ENCODE assay signal across 11 cellular contexts in the genomic region with DNA sequence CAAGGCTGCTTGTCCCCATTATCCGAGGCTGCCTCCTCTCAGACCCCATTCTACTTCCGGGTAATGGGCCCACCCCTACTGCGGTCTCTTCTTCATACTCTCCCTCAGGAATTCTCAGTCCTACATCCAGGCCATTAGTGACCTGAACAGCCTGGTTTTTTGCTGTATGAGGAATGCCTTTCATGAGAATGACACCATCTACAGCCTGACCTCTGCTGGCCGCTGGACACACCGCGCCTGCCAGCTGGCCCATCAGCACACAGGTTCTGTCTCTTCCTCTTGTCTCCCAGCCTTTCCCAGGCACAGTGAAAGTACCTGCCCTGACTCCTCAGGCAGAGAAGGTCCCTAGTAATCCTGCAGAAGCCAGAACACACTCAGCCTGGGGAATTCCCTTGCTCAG. TPM values are rescaled to one million over a fixed set of nuclear protein-coding genes. Genes with fewer than 3 reads are reported as not detected.
DNase-seq lines count a peak whose midpoint lies in the region; ATAC-seq, FAIRE-seq and TF ChIP-seq lines count a peak whose summit lies in the region.
"Not testable (repeated sequence)": the region's sequence is repeated elsewhere in the genome, so short reads cannot be mapped to it uniquely, and the experiment has no call there.
"Had no signal": no experiment of that assay in that cellular context is flagged by ENCODE, and none has a peak within 500 bp of the region (broad histone marks: within the 10 kb centered on the region; RNA-seq: fewer than 3 reads in every experiment).

No MANE protein-coding gene starts in this region.

- dilution Hi-C loops in endothelial cell of umbilical vein (cut with MboI; ENCODE audit: extremely low pct_ligation_motif_present, low sequenced_read_pairs) = not testable (repeated sequence)

- H3K27me3 Mint-ChIP-seq in WTC11 (ENCODE audit: low read depth) = peaks cover 14% of the 10 kb centered on the region

- DNase-seq in DMS53 (lab: John Stamatoyannopoulos, UW) = peak; percentile 53
- DNase-seq in H7 = peak; percentile 22
- DNase-seq in NCI-H510A treated with DMSO at 0.1 percent for 48 hours (lab: John Stamatoyannopoulos, UW) = peak; percentile 1
- DNase-seq in WTC11 (ENCODE audit: low spot score) = peak; percentile 51
- peak; percentile 7 for DNase-seq in endothelial cell of umbilical vein (ENCODE audit: low read depth, low spot score)
- peak; percentile 44 for DNase-seq in iPS-NIHi11 (ENCODE audit: low spot score)
- DNase-seq in myocyte (ENCODE audit: low read depth) = peak; percentile 5
- peak; percentile 48 for DNase-seq in upper lobe of right lung

- not testable (repeated sequence) for H4K20me1 ChIP-seq in endothelial cell of umbilical vein (replicated peaks; ENCODE audit: control insufficient read depth, extremely low read depth, insufficient read depth, low read length)

- CTCF ChIA-PET in WTC11 (lab: Charles Lee); endothelial cell of umbilical vein (lab: Charles Lee): not testable (repeated sequence)

- not testable (repeated sequence) for H3K27me3 ChIP-seq in H7 (ENCODE audit: control insufficient read depth, insufficient read depth, low read length); endothelial cell of umbilical vein (ENCODE audit: control insufficient read depth in 2 of 2, insufficient read depth in 2 of 2, low read length in 2 of 2); upper lobe of right lung

- H3K9me3 ChIP-seq in endothelial cell of umbilical vein (replicated peaks; ENCODE audit: control insufficient read depth, insufficient read depth, low read length); upper lobe of right lung: not testable (repeated sequence)

- not testable (repeated sequence) for H3K79me2 ChIP-seq in endothelial cell of umbilical vein (ENCODE audit: control insufficient read depth, insufficient read depth, low read length)

- POLR2A ChIA-PET in WTC11 (lab: Charles Lee); endothelial cell of umbilical vein (lab: Charles Lee): not testable (repeated sequence)

- not testable (repeated sequence) for H3K36me3 Mint-ChIP-seq in WTC11

- BruUV-seq in endothelial cell of umbilical vein (replicated peaks; lab: Mats Ljungman, UMichigan) = not testable (repeated sequence)

- ATAC-seq in WTC11 (peak; percentile 91), upper lobe of right lung (peak; percentile 74)

- not testable (repeated sequence) for H3K4me2 ChIP-seq in endothelial cell of umbilical vein (ENCODE audit: insufficient read depth, low read length)

- peak; percentile 15 for FAIRE-seq in endothelial cell of umbilical vein (lab: Jason Lieb, UNC)

- not testable (repeated sequence) for H3K4me3 Mint-ChIP-seq in WTC11

- H3K9ac ChIP-seq in endothelial cell of umbilical vein (replicated peaks; ENCODE audit: extremely low read depth, insufficient read depth, low read length) = not testable (repeated sequence)

- H3K4me1 Mint-ChIP-seq in WTC11 = not testable (repeated sequence)

- H3K4me3 ChIP-seq in H7 (ENCODE audit: insufficient read depth, low read depth, low read length); endothelial cell of umbilical vein (replicated peaks in 1 of 3; ENCODE audit: insufficient read depth in 1 of 3, low read depth in 1 of 3, low read length in 3 of 3); upper lobe of right lung: not testable (repeated sequence)

- not testable (repeated sequence) for TF ChIP-seq CTCF in WTC11 (IDR thresholded peaks at IDR 0.05)
- TF ChIP-seq CTCF in endothelial cell of umbilical vein (IDR thresholded peaks at IDR 0.05; ENCODE audit: extremely low read depth in 1 of 2, insufficient read depth in 1 of 2, low read depth in 1 of 2, low read length in 2 of 2) (peak in 1 of 2 donors; percentile 52), upper lobe of right lung (IDR thresholded peaks at IDR 0.05) (peak; percentile 42)

- H3K9me3 Mint-ChIP-seq in WTC11 = not testable (repeated sequence)

- H3K27ac Mint-ChIP-seq in WTC11 = not testable (repeated sequence)

- not testable (repeated sequence) for TF ChIP-seq POLR2A in endothelial cell of umbilical vein (IDR thresholded peaks at IDR 0.05; ENCODE audit: low read depth, low read length)

- not testable (repeated sequence) for H3K4me1 ChIP-seq in endothelial cell of umbilical vein (ENCODE audit: control insufficient read depth, extremely low read depth, insufficient read depth, low read length); upper lobe of right lung

- H3K27ac ChIP-seq in endothelial cell of umbilical vein (ENCODE audit: insufficient read depth, low read depth, low read length); upper lobe of right lung: not testable (repeated sequence)

- not testable (repeated sequence) for H2AFZ ChIP-seq in endothelial cell of umbilical vein (ENCODE audit: low read depth, low read length)

- intact Hi-C loops in endothelial cell of umbilical vein (cut with micrococcal nuclease); upper lobe of right lung (cut with DNase I): not testable (repeated sequence)

- H3K9me1 ChIP-seq in endothelial cell of umbilical vein (replicated peaks; ENCODE audit: control insufficient read depth, extremely low read depth, insufficient read depth, low read length) = not testable (repeated sequence)

- not testable (repeated sequence) for H3K36me3 ChIP-seq in H7 (replicated peaks; ENCODE audit: control insufficient read depth, insufficient read depth, low read length); endothelial cell of umbilical vein (ENCODE audit: control insufficient read depth in 2 of 2, extremely low read depth in 1 of 2, insufficient read depth in 2 of 2, low read length in 2 of 2); upper lobe of right lung

RNA-seq across cellular contexts. Expression of a gene that starts 6.4 kb away (rescaled TPM):
- total RNA-seq in H7 (2014; rRNA removed; shearing (Covaris generic)) = not detected in 2 replicates
- total RNA-seq in WTC11 (2021) = not detected in 3 replicates
- total RNA-seq in endothelial cell of umbilical vein = not detected in 2 replicates
- polyA plus RNA-seq in endothelial cell of umbilical vein = not detected in 2 replicates
- not detected in 2 replicates for polyA plus RNA-seq in endothelial cell of umbilical vein (2011; cell fraction: cytosol; rRNA removed)
- not detected in 2 replicates for polyA plus RNA-seq in endothelial cell of umbilical vein (2011; cell fraction: nucleus; rRNA removed)
- not detected in 2 replicates for polyA plus RNA-seq in endothelial cell of umbilical vein (2012)
- polyA minus RNA-seq in endothelial cell of umbilical vein = not detected in 2 replicates
- not detected for polyA minus RNA-seq in endothelial cell of umbilical vein (2011; cell fraction: cytosol; rRNA and poly(A)+ RNA removed)
- polyA minus RNA-seq in endothelial cell of umbilical vein (2011; cell fraction: nucleus; rRNA and poly(A)+ RNA removed) = not detected in 2 replicates
- not detected in 2 replicates for total RNA-seq in myocyte
- not detected for polyA plus RNA-seq in myocyte (2012)
- total RNA-seq in upper lobe of right lung = not detected
- total RNA-seq: suprapubic skin, T-cell had no signal
- polyA plus RNA-seq: spleen had no signal

RNA-seq across cellular contexts. Expression of a gene that starts 46.2 kb away (rescaled TPM):
- not detected in 2 replicates for total RNA-seq in H7 (2014; rRNA removed; shearing (Covaris generic))
- total RNA-seq in WTC11 (2021) (not detected in 3 replicates), endothelial cell of umbilical vein (not detected in 2 replicates), myocyte (not detected in 2 replicates), upper lobe of right lung (41.2 TPM)
- 0.52 and 0.60 TPM in 2 replicates for polyA plus RNA-seq in endothelial cell of umbilical vein
- 0.44 and 0.52 TPM in 2 replicates for polyA plus RNA-seq in endothelial cell of umbilical vein (2011; cell fraction: cytosol; rRNA removed)
- polyA plus RNA-seq in endothelial cell of umbilical vein (2011; cell fraction: nucleus; rRNA removed) = 0.32 TPM in 1 of 2 replicates, not detected in the other
- polyA plus RNA-seq in endothelial cell of umbilical vein (2012) = not detected in 2 replicates
- polyA minus RNA-seq in endothelial cell of umbilical vein = 0.42 TPM in 1 of 2 replicates, not detected in the other
- not detected for polyA minus RNA-seq in endothelial cell of umbilical vein (2011; cell fraction: cytosol; rRNA and poly(A)+ RNA removed)
- 0.87 TPM in 1 of 2 replicates, not detected in the other for polyA minus RNA-seq in endothelial cell of umbilical vein (2011; cell fraction: nucleus; rRNA and poly(A)+ RNA removed)
- polyA plus RNA-seq in myocyte (2012) = not detected
- total RNA-seq: T-cell had no signal

Comparison
In these comparisons a context has a peak if more than half of its experiments do, and no peak if none do; other contexts are left out.
1. DNase-seq: peak in every context shown above with its lines; median percentile 53 in DMS53; 51 in WTC11; 48 in upper lobe of right lung; 44 in iPS-NIHi11; 22 in H7; 7 in endothelial cell of umbilical vein; 5 in myocyte; 1 in NCI-H510A treated with DMSO at 0.1 percent for 48 hours.
2. RNA of a gene that starts 46.2 kb away (total RNA-seq): 41.2 TPM in upper lobe of right lung (single experiment); not detected in endothelial cell of umbilical vein, not detected in WTC11, not detected in H7 and not detected in myocyte; every median in the first group is over 10 times any median in the second.